2 cellular contexts compared by ENCODE assay signal in genomic region chr15:74954515-74954914, GRCh38.
TF ChIP-seq lines count a peak whose summit lies in the region.

No MANE protein-coding gene starts in this region.

TF ChIP-seq in GM23338, 12 proteins besides CTCF, POLR2A, EP300 and RAD21 (continued from another document):
- TF ChIP-seq ZNF462 (CRISPR knock-in tag; IDR thresholded peaks at IDR 0.05), result no peak

TF ChIP-seq in HEK293T, 16 proteins besides CTCF, POLR2A, EP300 and RAD21 (continued from another document):
- TF ChIP-seq FOXK2 (IDR thresholded peaks at IDR 0.05), result no peak
TF ChIP-seq in HEK293T: peak in this region for 0.
